Comparison of ENCODE assay signal across 23 cellular contexts in genomic region chr15:71804226-71804625, GRCh38. TPM values are rescaled to one million over a fixed set of nuclear protein-coding genes. Genes with fewer than 3 reads are reported as not detected.
A peak's percentile ranks its signal among the peaks of the same experiment; 100 is the strongest.
DNase-seq lines count a peak whose midpoint lies in the region; ATAC-seq, FAIRE-seq and TF ChIP-seq lines count a peak whose summit lies in the region.
"Had no signal": no experiment of that assay in that cellular context is flagged by ENCODE, and none has a peak within 500 bp of the region (broad histone marks: within the 10 kb centered on the region; RNA-seq: fewer than 3 reads in every experiment).

No MANE protein-coding gene starts in this region.

- intact Hi-C loops in left ventricle myocardium superior (cut with micrococcal nuclease), result loop anchor here (2.0 kb wide), 1 partner anchor 55 kb away; no protein-coding TSS in a partner anchor

- H3K4me3 ChIP-seq in BLaER1 (no peak overlapping the region), SJCRH30 (no peak overlapping the region), upper lobe of left lung (no peak overlapping the region)
- H3K4me3 ChIP-seq: adrenal gland, prostate gland, sigmoid colon, stomach, tibial artery had no signal

- no peak for FAIRE-seq in D721Med (lab: Jason Lieb, UNC)
- FAIRE-seq: kidney, TTC549 had no signal

- TF ChIP-seq EP300 in upper lobe of left lung (IDR thresholded peaks at IDR 0.05), result no peak

- H3K9me3 ChIP-seq in BLaER1 (no peaks in the 10 kb centered on the region), SJCRH30 (replicated peaks) (no peaks in the 10 kb centered on the region), upper lobe of left lung (no peaks in the 10 kb centered on the region)
- H3K9me3 ChIP-seq: adrenal gland, neutrophil, prostate gland, sigmoid colon, stomach, tibial artery had no signal

- H3K27me3 ChIP-seq in BLaER1 (no peaks in the 10 kb centered on the region), SJCRH30 (no peaks in the 10 kb centered on the region), upper lobe of left lung (no peaks in the 10 kb centered on the region)
- H3K27me3 ChIP-seq: adrenal gland, neutrophil, stomach, tibial artery had no signal

- H3K4me2 ChIP-seq in BLaER1, result peak overlapping the region; percentile 9; the same call in 1 of the 2 replicates

- H3K27ac ChIP-seq in BLaER1 (no peak overlapping the region), SJCRH30 (peak overlapping the region; percentile 74), upper lobe of left lung (no peak overlapping the region)
- H3K27ac ChIP-seq: adrenal gland, HL-60, neutrophil, prostate gland, sigmoid colon, stomach, tibial artery had no signal

- WGBS in upper lobe of left lung, 2 donors, result 64 to 70% methylated on average over 5 of the region's 5 CpGs

- H3K36me3 ChIP-seq in BLaER1 (no peaks in the 10 kb centered on the region), SJCRH30 (no peaks in the 10 kb centered on the region), upper lobe of left lung (no peaks in the 10 kb centered on the region)
- H3K36me3 ChIP-seq: adrenal gland, neutrophil, prostate gland, sigmoid colon, stomach, tibial artery had no signal

- DNase-seq in NCI-H146 treated with DMSO at 0.1 percent for 48 hours (lab: John Stamatoyannopoulos, UW; ENCODE audit: unreplicated experiment), result peak; percentile 11
- peak; percentile 86 to 89 for DNase-seq in SJCRH30
- DNase-seq in left ventricle myocardium superior, result no peak
- no peak for DNase-seq in NCI-H345 treated with DMSO at 0.1 percent for 48 hours (lab: John Stamatoyannopoulos, UW; ENCODE audit: unreplicated experiment)
- no peak for DNase-seq in D721Med (ENCODE audit: insufficient read length, low spot score)
- DNase-seq in upper lobe of left lung, result no peak
- DNase-seq: activated naive CD4-positive, alpha-beta T cell treated with Interleukin-2 at 50 U/mL for 16 hours; adrenal gland; H7; kidney; NCI-H2107; sigmoid colon; stimulated activated CD8-positive, alpha-beta memory T cell treated with anti-CD3 and anti-CD28 coated beads, Interleukin-4, amount 100 ng/mL, for 48 hours; stomach; tibial artery had no signal

- H3K4me1 ChIP-seq in BLaER1 (peaks cover 41% of the 10 kb centered on the region), SJCRH30 (peaks cover 45% of the 10 kb centered on the region), upper lobe of left lung (peaks cover 0 to 7% (median 0%) of the 10 kb centered on the region in 4 donors)
- H3K4me1 ChIP-seq: prostate gland, sigmoid colon had no signal

- TF ChIP-seq CTCF in D721Med (IDR thresholded peaks at IDR 0.05; ENCODE audit: insufficient read depth, missing control alignments), result no peak
- no peak for TF ChIP-seq CTCF in upper lobe of left lung (IDR thresholded peaks at IDR 0.05)

- no peaks in the 10 kb centered on the region for H4K20me1 ChIP-seq in BLaER1

- TF ChIP-seq POLR2A in upper lobe of left lung (IDR thresholded peaks at IDR 0.05), result no peak

- peak; percentile 51 for ATAC-seq in GM18502 (IDR thresholded peaks at IDR 0.05; ENCODE audit: poor library complexity, unreplicated experiment)
- no peak for ATAC-seq in left ventricle myocardium superior
- ATAC-seq in upper lobe of left lung (ENCODE audit: low FRiP score in 2 of 2), result no peak
- ATAC-seq: Panc1 had no signal

- no peak overlapping the region for H3K9ac ChIP-seq in BLaER1

RNA-seq across cellular contexts. Expression of gene NR2E3, which starts 6.1 kb away (rescaled TPM):
- 4.5 and 8.8 TPM in 2 replicates for total RNA-seq in SJCRH30 (2014; rRNA removed; shearing (Covaris generic))
- not detected for total RNA-seq in left ventricle myocardium superior
- total RNA-seq in upper lobe of left lung, result 1 to 10 TPM in 2 of 6 donors, under 1 TPM in 2, not detected in 2; 0.43 to 3.1 (median 1.5) TPM
- total RNA-seq: G401 had no signal

Comparison
In these comparisons a context has a peak if more than half of its experiments do, and no peak if none do; other contexts are left out.
1. DNase-seq: peak in NCI-H146 treated with DMSO at 0.1 percent for 48 hours (single experiment) and SJCRH30 (2 of 2); none in left ventricle myocardium superior (single experiment), NCI-H345 treated with DMSO at 0.1 percent for 48 hours (single experiment), D721Med (single experiment) and upper lobe of left lung (0 of 2).